ENCODE assay signal across 8 cellular contexts in genomic region chr1:167221126-167221803, GRCh38. TPM values are rescaled to one million over a fixed set of nuclear protein-coding genes. Genes with fewer than 3 reads are reported as not detected.
DNase-seq lines count a peak whose midpoint lies in the region; ATAC-seq and TF ChIP-seq lines count a peak whose summit lies in the region.

No MANE protein-coding gene starts in this region.

- peaks cover 42% of the 10 kb centered on the region for H3K4me1 Mint-ChIP-seq in activated CD8-positive, alpha-beta memory T cell treated with anti-CD3 and anti-CD28 coated beads, Interleukin-2, amount 10 ng/mL, durations not matched to agents 7 days and 5 days

- DNase-seq in activated CD8-positive, alpha-beta memory T cell treated with anti-CD3 and anti-CD28 coated beads, Interleukin-2, amount 10 ng/mL, durations not matched to agents 7 days and 5 days = no peak
- no peak for DNase-seq in activated CD8-positive, alpha-beta memory T cell treated with anti-CD3 and anti-CD28 coated beads for 24 hours
- DNase-seq in PC-9 = no peak
- peak; percentile 20 for DNase-seq in medulla oblongata (ENCODE audit: extremely low spot score)
- DNase-seq in suprapubic skin (ENCODE audit: low spot score in 2 of 2) = peak in 1 of 2 donors; percentile 70
- DNase-seq in DMS153 (lab: John Stamatoyannopoulos, UW) = no peak

- H3K27ac Mint-ChIP-seq in activated CD8-positive, alpha-beta memory T cell treated with anti-CD3 and anti-CD28 coated beads, Interleukin-2, amount 10 ng/mL, durations not matched to agents 7 days and 5 days = peak overlapping the region; percentile 88

- H3K27me3 ChIP-seq in PC-9 (ENCODE audit: insufficient read depth, low read depth) (no peaks in the 10 kb centered on the region), suprapubic skin (no peaks in the 10 kb centered on the region)

- H3K36me3 ChIP-seq in PC-9 (ENCODE audit: low read depth) (no peaks in the 10 kb centered on the region), suprapubic skin (no peaks in the 10 kb centered on the region)

- H4K20me1 ChIP-seq in PC-9 (ENCODE audit: insufficient read depth) = no peaks in the 10 kb centered on the region

- peaks cover 4% of the 10 kb centered on the region for H3K36me3 Mint-ChIP-seq in activated CD8-positive, alpha-beta memory T cell treated with anti-CD3 and anti-CD28 coated beads, Interleukin-2, amount 10 ng/mL, durations not matched to agents 7 days and 5 days

- peak; percentile 11 for ATAC-seq in activated CD8-positive, alpha-beta memory T cell treated with anti-CD3 and anti-CD28 coated beads, Interleukin-2, amount 10 ng/mL, durations not matched to agents 7 days and 5 days
- ATAC-seq in HG02678 (IDR thresholded peaks at IDR 0.05; ENCODE audit: unreplicated experiment) = peak; percentile 12

- intact Hi-C loops in PC-9 (cut with micrococcal nuclease; ENCODE audit: unreplicated experiment) = loop anchor here (5.0 to 10.0 kb wide), 5 partner anchors 46 to 1589 kb away; partner anchors contain the start of genes DCAF6, MGST3 and MPC2

- H3K4me2 ChIP-seq in PC-9 = peak overlapping the region; percentile 85

- 0% methylated on average over 11 of the region's 83 CpGs for WGBS in suprapubic skin

- H3K27ac ChIP-seq in PC-9 (peak overlapping the region; percentile 82), cingulate gyrus (ENCODE audit: low read depth, low read length) (peak overlapping the region; percentile 89), suprapubic skin (peak overlapping the region; percentile 98)

- H3K27me3 Mint-ChIP-seq in activated CD8-positive, alpha-beta memory T cell treated with anti-CD3 and anti-CD28 coated beads, Interleukin-2, amount 10 ng/mL, durations not matched to agents 7 days and 5 days = no peaks in the 10 kb centered on the region

- CTCF ChIA-PET in activated CD8-positive, alpha-beta memory T cell treated with anti-CD3 and anti-CD28 coated beads, Interleukin-2, amount 10 ng/mL, durations not matched to agents 7 days and 5 days (lab: Charles Lee) = interaction anchor here (0.9 to 3.7 kb wide), 12 partner anchors 10 to 336 kb away, joined by 3 to 22 read pairs (median 5); no protein-coding TSS in a partner anchor
- CTCF ChIA-PET in PC-9 (lab: Charles Lee) = interaction anchor here (0.7 to 0.9 kb wide), 2 partner anchors 139 to 147 kb away, joined by 4 to 19 read pairs; no protein-coding TSS in a partner anchor

- no peaks in the 10 kb centered on the region for H3K9me2 ChIP-seq in PC-9 (ENCODE audit: insufficient read depth)

- BruUV-seq in PC-9 (replicated peaks; lab: Mats Ljungman, UMichigan) = no TSS peak

- H3K4me3 ChIP-seq in PC-9 (peak overlapping the region; percentile 70), suprapubic skin (peak overlapping the region; percentile 98)

- H2AFZ ChIP-seq in PC-9 = peak overlapping the region; percentile 93

- TF ChIP-seq POLR2A in suprapubic skin (IDR thresholded peaks at IDR 0.05) = no peak

- H3K4me1 ChIP-seq in PC-9 (replicated peaks; ENCODE audit: insufficient read depth) (peaks cover 40% of the 10 kb centered on the region), suprapubic skin (peaks cover 26% of the 10 kb centered on the region)

- 0 out of 2 replicates have a peak, but pooled peaks cover 5% of the 10 kb centered on the region for H3K9me3 ChIP-seq in PC-9 (ENCODE audit: insufficient read depth, low read depth)
- peaks cover 4% of the 10 kb centered on the region for H3K9me3 ChIP-seq in suprapubic skin

- POLR2A ChIA-PET in PC-9 (lab: Charles Lee; ENCODE audit: unreplicated experiment) = interaction anchor here (0.7 to 1.6 kb wide), 6 partner anchors 47 to 315 kb away, joined by 3 to 16 read pairs (median 9); no protein-coding TSS in a partner anchor

- peaks cover 44% of the 10 kb centered on the region for H3K79me2 ChIP-seq in PC-9 (ENCODE audit: low read depth)

- TF ChIP-seq EP300 in suprapubic skin (IDR thresholded peaks at IDR 0.05) = no peak

- H3F3A ChIP-seq in PC-9 (ENCODE audit: insufficient read depth, low read depth) = peaks cover 20% of the 10 kb centered on the region

- no peak for TF ChIP-seq CTCF in PC-9 (conservative IDR thresholded peaks at IDR 0.05)
- no peak for TF ChIP-seq CTCF in suprapubic skin (IDR thresholded peaks at IDR 0.05)

- H3K4me3 Mint-ChIP-seq in activated CD8-positive, alpha-beta memory T cell treated with anti-CD3 and anti-CD28 coated beads, Interleukin-2, amount 10 ng/mL, durations not matched to agents 7 days and 5 days = peak overlapping the region; percentile 86

- H3K9me3 Mint-ChIP-seq in activated CD8-positive, alpha-beta memory T cell treated with anti-CD3 and anti-CD28 coated beads, Interleukin-2, amount 10 ng/mL, durations not matched to agents 7 days and 5 days (ENCODE audit: low read depth) = no peaks in the 10 kb centered on the region

RNA-seq across cellular contexts. Expression of gene POU2F1, which starts 0.6 kb away (rescaled TPM):
- 10 to 100 TPM; 20.7 to 24.6 TPM for total RNA-seq in activated CD8-positive, alpha-beta memory T cell treated with anti-CD3 and anti-CD28 coated beads, Interleukin-2, amount 10 ng/mL, durations not matched to agents 7 days and 5 days
- 16.6 and 28.5 TPM in 2 replicates for total RNA-seq in PC-9 (2021)
- 10 to 100 TPM in 3 of 4 donors, 1 to 10 TPM in 1; 8.4 to 32.1 (median 17.5) TPM for total RNA-seq in suprapubic skin
